Comparison of ENCODE assay signal across 2 cellular contexts in genomic region chr2:124296470-124296869, GRCh38.
TF ChIP-seq lines count a peak whose summit lies in the region.

No MANE protein-coding gene starts in this region.

TF ChIP-seq in HepG2, 621 proteins besides CTCF, POLR2A, EP300 and RAD21:
- TF ChIP-seq MNT (IDR thresholded peaks at IDR 0.05), result peak; percentile 97
- TF ChIP-seq HMGA1 (CRISPR knock-in tag; conservative IDR thresholded peaks at IDR 0.05), result no peak
- TF ChIP-seq RFXAP (CRISPR knock-in tag; IDR thresholded peaks at IDR 0.05; ENCODE audit: borderline replicate concordance), result no peak

TF ChIP-seq in H1, 55 proteins besides CTCF, POLR2A, EP300 and RAD21:
- TF ChIP-seq E2F6 (IDR thresholded peaks at IDR 0.05) (no peak), HDAC2 (IDR thresholded peaks at IDR 0.05; ENCODE audit: borderline replicate concordance in 1 of 2, low read depth in 2 of 2, low read length in 2 of 2) (no peak), SIN3A (conservative IDR thresholded peaks at IDR 0.05 in 1 of 2, IDR thresholded peaks at IDR 0.05 in 1 of 2; ENCODE audit: low read depth in 1 of 2, low read length in 2 of 2) (no peak), FOSL1 (IDR thresholded peaks at IDR 0.05; ENCODE audit: insufficient read depth, low read depth, low read length) (no peak), KDM4A (IDR thresholded peaks at IDR 0.05; ENCODE audit: low read depth, low read length, severe bottlenecking) (no peak), ZNF274 (IDR thresholded peaks at IDR 0.05; ENCODE audit: borderline replicate concordance, extremely low read depth, low read length) (no peak), YY1 (IDR thresholded peaks at IDR 0.05; ENCODE audit: low read depth, low read length) (no peak), SUZ12 (IDR thresholded peaks at IDR 0.05; ENCODE audit: low read length) (no peak), RNF2 (IDR thresholded peaks at IDR 0.05; ENCODE audit: borderline replicate concordance, low read depth, low read length, missing control alignments, poor library complexity, severe bottlenecking) (no peak), TAF7 (optimal IDR thresholded peaks at IDR 0.05; ENCODE audit: borderline replicate concordance, low read depth, low read length) (no peak), CBX5 (IDR thresholded peaks at IDR 0.05; ENCODE audit: low read depth, low read length) (no peak), CHD7 (IDR thresholded peaks at IDR 0.05; ENCODE audit: insufficient replicate concordance, low read length) (no peak), SAP30 (IDR thresholded peaks at IDR 0.05; ENCODE audit: insufficient read depth, insufficient replicate concordance, low read length) (no peak)
TF ChIP-seq in H1: peak in this region for 0.
